2 cellular contexts compared by ENCODE assay signal in genomic region chr11:33552756-33553155, GRCh38.
TF ChIP-seq lines count a peak whose summit lies in the region.

No MANE protein-coding gene starts in this region.

TF ChIP-seq in endothelial cell of umbilical vein, 7 proteins besides CTCF, POLR2A, EP300 and RAD21 (continued from another document):
- no peak for TF ChIP-seq JUN (IDR thresholded peaks at IDR 0.05; ENCODE audit: borderline replicate concordance, insufficient read depth, insufficient read length, low read depth)

TF ChIP-seq in HepG2, 621 proteins besides CTCF, POLR2A, EP300 and RAD21 (continued from another document):
- TF ChIP-seq NR1H2 (CRISPR knock-in tag; IDR thresholded peaks at IDR 0.05; ENCODE audit: borderline replicate concordance, low read depth), result no peak
- no peak for TF ChIP-seq ZNF234 (CRISPR knock-in tag; conservative IDR thresholded peaks at IDR 0.05)
- TF ChIP-seq ZBTB39 (CRISPR knock-in tag; IDR thresholded peaks at IDR 0.05), result no peak
TF ChIP-seq in HepG2: peak in this region for 0.
